ENCODE assay signal across 8 cellular contexts in the genomic region with DNA sequence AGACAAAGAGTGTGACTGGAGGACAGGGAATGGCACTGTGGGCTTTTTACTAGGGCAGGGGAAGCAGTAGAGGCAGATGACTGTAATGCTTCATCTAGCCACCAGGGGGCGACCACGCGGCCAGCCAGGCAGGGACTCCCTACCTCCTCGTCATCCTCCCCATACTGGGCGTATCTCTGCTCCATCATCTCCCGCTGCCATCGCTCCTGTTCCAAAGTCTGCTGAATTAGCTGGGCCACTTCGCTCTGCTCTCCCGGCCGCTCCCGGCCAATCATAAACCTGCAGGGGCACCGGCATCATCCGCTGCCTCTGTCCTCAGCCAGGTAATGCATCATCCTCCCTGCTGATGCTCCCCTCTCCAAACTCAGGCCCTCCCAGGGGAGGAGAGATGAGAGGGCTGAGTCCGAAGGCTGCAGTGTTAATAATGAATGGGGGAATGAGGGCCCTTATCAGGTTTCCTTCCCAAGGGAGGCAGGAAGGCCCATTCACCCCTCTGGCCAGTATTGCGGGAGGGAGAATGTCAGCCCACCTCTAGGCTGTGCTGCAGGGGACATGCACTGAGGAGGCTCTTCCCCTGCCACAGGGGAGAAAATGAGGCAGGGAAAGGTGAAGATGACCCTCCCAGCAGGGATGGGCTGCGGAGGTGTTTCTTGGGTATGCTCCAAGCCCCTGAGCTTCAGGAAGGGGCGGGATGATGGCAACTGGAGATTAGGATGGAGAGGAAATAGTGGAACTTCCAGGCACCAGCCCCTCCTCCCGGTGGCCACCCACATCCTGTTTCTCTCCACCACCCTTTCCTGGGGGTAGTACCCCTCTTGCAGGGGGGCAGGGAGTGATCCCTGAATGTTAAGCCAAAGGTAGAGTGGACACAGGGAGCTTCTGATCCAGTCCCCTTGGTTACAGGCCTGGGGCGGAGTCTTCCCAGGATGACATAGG. TPM values are rescaled to one million over a fixed set of nuclear protein-coding genes. Genes with fewer than 3 reads are reported as not detected.
DNase-seq lines count a peak whose midpoint lies in the region; ATAC-seq and TF ChIP-seq lines count a peak whose summit lies in the region.

No MANE protein-coding gene starts in this region.

- DNase-seq in NCI-H1417 (lab: John Stamatoyannopoulos, UW) (peak; percentile 11 to 57 (median 27)), NCI-H1417 treated with DMSO at 0.1 percent for 48 hours (lab: John Stamatoyannopoulos, UW) (no peak), HuH-7 (ENCODE audit: low spot score) (peak; percentile 98), SKM-1 (lab: John Stamatoyannopoulos, UW; ENCODE audit: unreplicated experiment) (peak; percentile 41), head of caudate nucleus (peak; percentile 62 to 94 (median 86)), prostate gland (ENCODE audit: low spot score) (peak; percentile 63), aorta (peak; percentile 86 to 94)
- DNase-seq in activated naive CD4-positive, alpha-beta T cell treated with anti-CD3 and anti-CD28 coated beads, Interleukin-2, amount 10 ng/mL, durations not matched to agents 7 days and 5 days = peak; percentile 90

- H3K4me3 ChIP-seq in prostate gland (no peak overlapping the region), aorta (ENCODE audit: low read length in 2 of 2) (no peak overlapping the region)

- intact Hi-C loops in head of caudate nucleus (cut with DNase I) = no loop called here
- intact Hi-C loops in prostate gland (cut with DNase I) = no loop called here
- intact Hi-C loops in aorta (cut with DNase I) = loop anchor here in 1 of 2 donors (10.0 kb wide), 1 partner anchor 55 kb away; no protein-coding TSS in a partner anchor

- no peaks in the 10 kb centered on the region for H3K9me3 Mint-ChIP-seq in activated naive CD4-positive, alpha-beta T cell treated with anti-CD3 and anti-CD28 coated beads, Interleukin-2, amount 10 ng/mL, durations not matched to agents 7 days and 5 days

- CTCF ChIA-PET in activated naive CD4-positive, alpha-beta T cell treated with anti-CD3 and anti-CD28 coated beads, Interleukin-2, amount 10 ng/mL, durations not matched to agents 7 days and 5 days (lab: Charles Lee) = interaction anchor here (0.7 to 4.1 kb wide), 16 partner anchors 8 to 66 kb away, joined by 3 to 36 read pairs (median 6); a partner anchor contains a TSS

- H3K4me3 Mint-ChIP-seq in activated naive CD4-positive, alpha-beta T cell treated with anti-CD3 and anti-CD28 coated beads, Interleukin-2, amount 10 ng/mL, durations not matched to agents 7 days and 5 days = peak overlapping the region; percentile 70

- WGBS in prostate gland = 55% methylated on average over 19 of the region's 19 CpGs
- WGBS in aorta, 2 donors = 38 to 45% methylated on average over 19 of the region's 19 CpGs

- ATAC-seq in aorta (ENCODE audit: low FRiP score) = peak; percentile 91

- peaks cover 15 to 25% of the 10 kb centered on the region in 2 donors for H3K36me3 ChIP-seq in prostate gland
- peaks cover 5% of the 10 kb centered on the region in 2 donors for H3K36me3 ChIP-seq in aorta (ENCODE audit: control insufficient read depth in 1 of 2, insufficient read depth in 2 of 2, low read length in 1 of 2)

- peak overlapping the region; percentile 93 for H3K27ac Mint-ChIP-seq in activated naive CD4-positive, alpha-beta T cell treated with anti-CD3 and anti-CD28 coated beads, Interleukin-2, amount 10 ng/mL, durations not matched to agents 7 days and 5 days

- no peak for TF ChIP-seq POLR2A in prostate gland (IDR thresholded peaks at IDR 0.05)

- no peaks in the 10 kb centered on the region for H3K9me3 ChIP-seq in prostate gland
- no peaks in the 10 kb centered on the region for H3K9me3 ChIP-seq in aorta (ENCODE audit: control insufficient read depth, low read length)

- no peaks in the 10 kb centered on the region for H3K27me3 Mint-ChIP-seq in activated naive CD4-positive, alpha-beta T cell treated with anti-CD3 and anti-CD28 coated beads, Interleukin-2, amount 10 ng/mL, durations not matched to agents 7 days and 5 days

- TF ChIP-seq CTCF in prostate gland (IDR thresholded peaks at IDR 0.05) = peak; percentile 87 to 98 (median 94)

- H3K4me1 ChIP-seq in prostate gland (replicated peaks) (no peaks in the 10 kb centered on the region), aorta (ENCODE audit: control insufficient read depth in 1 of 2, insufficient read depth in 2 of 2, low read length in 2 of 2) (no peaks in the 10 kb centered on the region)

- H3K36me3 Mint-ChIP-seq in activated naive CD4-positive, alpha-beta T cell treated with anti-CD3 and anti-CD28 coated beads, Interleukin-2, amount 10 ng/mL, durations not matched to agents 7 days and 5 days = peaks cover 86% of the 10 kb centered on the region

- H3K27ac ChIP-seq in prostate gland (no peak overlapping the region), aorta (ENCODE audit: low read depth in 1 of 2, low read length in 2 of 2) (peak overlapping the region in 1 of 2 donors; percentile 14)

- no peaks in the 10 kb centered on the region for H3K27me3 ChIP-seq in prostate gland (replicated peaks; ENCODE audit: insufficient read depth)
- no peaks in the 10 kb centered on the region for H3K27me3 ChIP-seq in aorta (ENCODE audit: control insufficient read depth in 1 of 2, insufficient read depth in 2 of 2, low read length in 1 of 2)

- H3K4me1 Mint-ChIP-seq in activated naive CD4-positive, alpha-beta T cell treated with anti-CD3 and anti-CD28 coated beads, Interleukin-2, amount 10 ng/mL, durations not matched to agents 7 days and 5 days = peaks cover 74% of the 10 kb centered on the region

RNA-seq across cellular contexts. Expression of a gene that starts 10.3 kb away (rescaled TPM):
- total RNA-seq in prostate gland = 1 to 10 TPM; 2.5 to 7.4 TPM
- total RNA-seq in aorta = 10 to 100 TPM in 1 of 2 donors, 1 to 10 TPM in 1; 9.3 to 12.6 TPM
- polyA plus RNA-seq in aorta = 1 to 10 TPM; 2.5 to 3.8 TPM

RNA-seq across cellular contexts. Expression of a gene that starts 10.3 kb away (rescaled TPM):
- total RNA-seq in prostate gland = 10 to 100 TPM; 36.2 to 79.7 TPM
- total RNA-seq in aorta = 10 to 100 TPM; 64.4 to 99.0 TPM
- polyA plus RNA-seq in aorta = 10 to 100 TPM; 20.3 to 26.1 TPM

RNA-seq across cellular contexts. Expression of a gene that starts 25.6 kb away (rescaled TPM):
- total RNA-seq in prostate gland (10 to 100 TPM; 13.9 to 19.4 TPM), aorta (10 to 100 TPM; 91.8 to 92.7 TPM)
- 100 to 1,000 TPM in 1 of 2 donors, 10 to 100 TPM in 1; 86.4 to 198 TPM for polyA plus RNA-seq in aorta

RNA-seq across cellular contexts. Expression of a gene that starts 45.1 kb away (rescaled TPM):
- total RNA-seq in prostate gland (10 to 100 TPM; 47.1 to 79.5 TPM), aorta (10 to 100 TPM; 39.4 to 42.8 TPM)
- polyA plus RNA-seq in aorta = 10 to 100 TPM; 15.0 to 45.8 TPM

Comparison
In these comparisons a context has a peak if more than half of its experiments do, and no peak if none do; other contexts are left out.
1. RNA of a gene that starts 25.6 kb away (total RNA-seq): 91.8 to 92.7 TPM in aorta; 13.9 to 19.4 TPM in prostate gland; every median in the first group is over 4 times any median in the second.